In the genomic region with DNA sequence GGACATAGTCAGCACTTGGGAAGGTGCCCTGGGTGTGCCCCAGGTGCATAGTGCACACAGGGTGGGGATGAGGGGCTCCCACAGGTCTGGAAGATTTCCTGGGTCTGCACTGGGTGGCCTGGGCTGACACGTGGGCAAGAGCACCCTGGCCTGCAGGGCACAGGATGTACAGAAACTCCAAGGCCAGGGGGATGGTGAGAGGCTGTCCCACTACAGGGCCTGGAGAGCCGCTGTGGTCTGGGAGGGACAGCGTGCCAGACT, we compare ENCODE assay signal across 19 cellular contexts. TPM values are rescaled to one million over a fixed set of nuclear protein-coding genes. Genes with fewer than 3 reads are reported as not detected.
DNase-seq lines count a peak whose midpoint lies in the region; ATAC-seq, FAIRE-seq and TF ChIP-seq lines count a peak whose summit lies in the region.
"Had no signal": no experiment of that assay in that cellular context is flagged by ENCODE, and none has a peak within 500 bp of the region (broad histone marks: within the 10 kb centered on the region; RNA-seq: fewer than 3 reads in every experiment).

No MANE protein-coding gene starts in this region.

- no peak for ATAC-seq in lower lobe of right lung
- ATAC-seq: CD8-positive, alpha-beta T cell had no signal

- H3K4me1 ChIP-seq in lower lobe of right lung (peaks cover 55% of the 10 kb centered on the region), small intestine (ENCODE audit: control insufficient read depth in 2 of 2, insufficient read depth in 1 of 2, low read depth in 1 of 2, low read length in 1 of 2) (peaks cover 16 to 25% of the 10 kb centered on the region in 2 donors), Caco-2 (peaks cover 20% of the 10 kb centered on the region)
- H3K4me1 ChIP-seq: HAP-1 had no signal

- H3K27me3 Mint-ChIP-seq in activated naive CD4-positive, alpha-beta T cell treated with anti-CD3 and anti-CD28 coated beads, Interleukin-2, amount 10 ng/mL, durations not matched to agents 7 days and 5 days, result peaks cover 23% of the 10 kb centered on the region
- H3K27me3 Mint-ChIP-seq in mesothelial cell of epicardium (ENCODE audit: low read depth) (no peaks in the 10 kb centered on the region), Caco-2 (ENCODE audit: insufficient read depth, unreplicated experiment) (no peaks in the 10 kb centered on the region)

- WGBS in small intestine, 3 donors, result 33 to 66% (median 42%) methylated on average over 3 of the region's 3 CpGs

- no peak for DNase-seq in activated naive CD4-positive, alpha-beta T cell treated with anti-CD3 and anti-CD28 coated beads, Interleukin-2, amount 10 ng/mL, durations not matched to agents 7 days and 5 days
- no peak for DNase-seq in activated naive CD4-positive, alpha-beta T cell (lab: John Stamatoyannopoulos, UW)
- DNase-seq in lower lobe of right lung (no peak), small intestine (peak; percentile 75), NCI-H345 (lab: John Stamatoyannopoulos, UW) (no peak), mesothelial cell of epicardium (ENCODE audit: low spot score in 2 of 2, unreplicated experiment in 2 of 2) (no peak), Caco-2 (no peak)
- DNase-seq: CD8-positive, alpha-beta T cell; COR-L47; DND-41; GF-D8; IMR-90 had no signal

- H3K9me3 ChIP-seq in lower lobe of right lung, result no peaks in the 10 kb centered on the region
- no peaks in the 10 kb centered on the region for H3K9me3 ChIP-seq in small intestine (ENCODE audit: control insufficient read depth, low read depth)
- no peaks in the 10 kb centered on the region for H3K9me3 ChIP-seq in Caco-2
- H3K9me3 ChIP-seq: HAP-1 had no signal

- H3K4me3 ChIP-seq in lower lobe of right lung (no peak overlapping the region), small intestine (ENCODE audit: low read depth in 1 of 2, low read length in 2 of 2) (no peak overlapping the region), Caco-2 (ENCODE audit: low read depth, low read length) (no peak overlapping the region)
- H3K4me3 ChIP-seq: HAP-1 had no signal

- H3K27ac ChIP-seq in lower lobe of right lung, result peak overlapping the region; percentile 83
- no peak overlapping the region for H3K27ac ChIP-seq in small intestine (ENCODE audit: low read depth in 1 of 2, low read length in 1 of 2)
- H3K27ac ChIP-seq: 22Rv1 had no signal

- no peak overlapping the region for H3K4me3 Mint-ChIP-seq in activated naive CD4-positive, alpha-beta T cell treated with anti-CD3 and anti-CD28 coated beads, Interleukin-2, amount 10 ng/mL, durations not matched to agents 7 days and 5 days
- H3K4me3 Mint-ChIP-seq in mesothelial cell of epicardium (no peak overlapping the region), Caco-2 (ENCODE audit: unreplicated experiment) (no peak overlapping the region)
- H3K4me3 Mint-ChIP-seq: CD14-positive monocyte; CD8-positive, alpha-beta T cell had no signal

- BruUV-seq in Caco-2 (replicated peaks; lab: Mats Ljungman, UMichigan), result no TSS peak

- intact Hi-C loops in lower lobe of right lung (cut with DNase I), result no loop called here
- intact Hi-C loops in Caco-2 (cut with micrococcal nuclease; ENCODE audit: unreplicated experiment), result no loop called here

- H3K36me3 Mint-ChIP-seq in activated naive CD4-positive, alpha-beta T cell treated with anti-CD3 and anti-CD28 coated beads, Interleukin-2, amount 10 ng/mL, durations not matched to agents 7 days and 5 days, result no peaks in the 10 kb centered on the region
- H3K36me3 Mint-ChIP-seq in mesothelial cell of epicardium (no peaks in the 10 kb centered on the region), Caco-2 (ENCODE audit: insufficient read depth, unreplicated experiment) (no peaks in the 10 kb centered on the region)
- H3K36me3 Mint-ChIP-seq: CD14-positive monocyte; CD8-positive, alpha-beta T cell had no signal

- POLR2A ChIA-PET in Caco-2 (lab: Charles Lee), result no interaction called here

- H3K27me3 ChIP-seq in lower lobe of right lung (ENCODE audit: low read depth), result no peaks in the 10 kb centered on the region
- H3K27me3 ChIP-seq in small intestine (ENCODE audit: control insufficient read depth in 2 of 2, insufficient read depth in 2 of 2, low read length in 2 of 2), result no peaks in the 10 kb centered on the region
- H3K27me3 ChIP-seq in Caco-2 (replicated peaks; ENCODE audit: control insufficient read depth, insufficient read depth, low read length), result no peaks in the 10 kb centered on the region

- peak overlapping the region; percentile 11 for H3K27ac Mint-ChIP-seq in activated naive CD4-positive, alpha-beta T cell treated with anti-CD3 and anti-CD28 coated beads, Interleukin-2, amount 10 ng/mL, durations not matched to agents 7 days and 5 days
- H3K27ac Mint-ChIP-seq in mesothelial cell of epicardium (no peak overlapping the region), Caco-2 (ENCODE audit: unreplicated experiment) (no peak overlapping the region)
- H3K27ac Mint-ChIP-seq: CD14-positive monocyte; CD8-positive, alpha-beta T cell had no signal

- peaks cover 19% of the 10 kb centered on the region for H3K4me1 Mint-ChIP-seq in activated naive CD4-positive, alpha-beta T cell treated with anti-CD3 and anti-CD28 coated beads, Interleukin-2, amount 10 ng/mL, durations not matched to agents 7 days and 5 days
- H3K4me1 Mint-ChIP-seq in mesothelial cell of epicardium (peaks cover 17% of the 10 kb centered on the region), Caco-2 (ENCODE audit: low read depth, unreplicated experiment) (peaks cover 7% of the 10 kb centered on the region)

- CTCF ChIA-PET in activated naive CD4-positive, alpha-beta T cell treated with anti-CD3 and anti-CD28 coated beads, Interleukin-2, amount 10 ng/mL, durations not matched to agents 7 days and 5 days (lab: Charles Lee), result no interaction called here
- CTCF ChIA-PET in Caco-2 (lab: Charles Lee), result no interaction called here

- H3K36me3 ChIP-seq in lower lobe of right lung (no peaks in the 10 kb centered on the region), small intestine (ENCODE audit: control insufficient read depth in 2 of 2, insufficient read depth in 2 of 2, low read length in 2 of 2) (no peaks in the 10 kb centered on the region), Caco-2 (ENCODE audit: control insufficient read depth, insufficient read depth, low read length) (no peaks in the 10 kb centered on the region)
- H3K36me3 ChIP-seq: HAP-1 had no signal

- TF ChIP-seq CTCF in lower lobe of right lung (IDR thresholded peaks at IDR 0.05) (no peak), mesothelial cell of epicardium (IDR thresholded peaks at IDR 0.05; ENCODE audit: unreplicated experiment) (no peak), Caco-2 (IDR thresholded peaks at IDR 0.05; ENCODE audit: insufficient read depth in 1 of 2, low read depth in 1 of 2, low read length in 1 of 2, severe bottlenecking in 1 of 2, unreplicated experiment in 1 of 2) (no peak)

- no peaks in the 10 kb centered on the region for H3K9me3 Mint-ChIP-seq in activated naive CD4-positive, alpha-beta T cell treated with anti-CD3 and anti-CD28 coated beads, Interleukin-2, amount 10 ng/mL, durations not matched to agents 7 days and 5 days
- H3K9me3 Mint-ChIP-seq in mesothelial cell of epicardium, result no peaks in the 10 kb centered on the region
- no peaks in the 10 kb centered on the region for H3K9me3 Mint-ChIP-seq in Caco-2 (ENCODE audit: unreplicated experiment)
- H3K9me3 Mint-ChIP-seq: CD14-positive monocyte; CD8-positive, alpha-beta T cell had no signal

- FAIRE-seq in small intestine (lab: Jason Lieb, UNC), result no peak
- FAIRE-seq: GM19239, H1 had no signal

RNA-seq across cellular contexts. Expression of gene PPP1R13B, which starts 35.8 kb away (rescaled TPM):
- total RNA-seq in lower lobe of right lung (60.6 TPM), mesothelial cell of epicardium (44.5 to 53.0 TPM (median 49.1 TPM) in 3 replicates), Caco-2 (2022) (15.8 and 16.7 TPM in 2 replicates)
- 10 to 100 TPM; 17.8 to 27.7 (median 18.8) TPM for polyA plus RNA-seq in small intestine

RNA-seq across cellular contexts. Expression of gene TDRD9, which starts 45.1 kb away (rescaled TPM):
- total RNA-seq in lower lobe of right lung (8.5 TPM), mesothelial cell of epicardium (not detected in 3 replicates), Caco-2 (2022) (not detected in 2 replicates)
- under 1 TPM; 0.27 to 0.89 (median 0.54) TPM for polyA plus RNA-seq in small intestine
- total RNA-seq: A673, H1 had no signal
- polyA plus RNA-seq: H1 had no signal

RNA-seq across cellular contexts. Expression of gene RD3L, which starts 59.1 kb away (rescaled TPM):
- total RNA-seq in lower lobe of right lung (not detected), mesothelial cell of epicardium (not detected in 3 replicates), Caco-2 (2022) (not detected in 2 replicates)
- polyA plus RNA-seq in small intestine, result not detected
- total RNA-seq: A673; CD8-positive, alpha-beta T cell; H1; IMR-90 had no signal
- polyA plus RNA-seq: BJ, CD14-positive monocyte, H1, IMR-90 had no signal
